1 cellular context compared by ENCODE assay signal in genomic region chr11:12693075-12693473, GRCh38.
TF ChIP-seq lines count a peak whose summit lies in the region.

No MANE protein-coding gene starts in this region.

TF ChIP-seq in HCT116, 20 proteins besides CTCF, POLR2A, EP300 and RAD21 (continued from another document):
- TF ChIP-seq REST (IDR thresholded peaks at IDR 0.05; ENCODE audit: low read depth) (no peak), ATF3 (IDR thresholded peaks at IDR 0.05) (no peak), CBX3 (IDR thresholded peaks at IDR 0.05; ENCODE audit: low read depth) (no peak), YY1 (IDR thresholded peaks at IDR 0.05; ENCODE audit: extremely low read depth, insufficient replicate concordance, low read depth, low read length) (no peak), ELF1 (IDR thresholded peaks at IDR 0.05; ENCODE audit: borderline replicate concordance, low read depth) (no peak)
TF ChIP-seq in HCT116: peak in this region for 0.
